In the genomic region with DNA sequence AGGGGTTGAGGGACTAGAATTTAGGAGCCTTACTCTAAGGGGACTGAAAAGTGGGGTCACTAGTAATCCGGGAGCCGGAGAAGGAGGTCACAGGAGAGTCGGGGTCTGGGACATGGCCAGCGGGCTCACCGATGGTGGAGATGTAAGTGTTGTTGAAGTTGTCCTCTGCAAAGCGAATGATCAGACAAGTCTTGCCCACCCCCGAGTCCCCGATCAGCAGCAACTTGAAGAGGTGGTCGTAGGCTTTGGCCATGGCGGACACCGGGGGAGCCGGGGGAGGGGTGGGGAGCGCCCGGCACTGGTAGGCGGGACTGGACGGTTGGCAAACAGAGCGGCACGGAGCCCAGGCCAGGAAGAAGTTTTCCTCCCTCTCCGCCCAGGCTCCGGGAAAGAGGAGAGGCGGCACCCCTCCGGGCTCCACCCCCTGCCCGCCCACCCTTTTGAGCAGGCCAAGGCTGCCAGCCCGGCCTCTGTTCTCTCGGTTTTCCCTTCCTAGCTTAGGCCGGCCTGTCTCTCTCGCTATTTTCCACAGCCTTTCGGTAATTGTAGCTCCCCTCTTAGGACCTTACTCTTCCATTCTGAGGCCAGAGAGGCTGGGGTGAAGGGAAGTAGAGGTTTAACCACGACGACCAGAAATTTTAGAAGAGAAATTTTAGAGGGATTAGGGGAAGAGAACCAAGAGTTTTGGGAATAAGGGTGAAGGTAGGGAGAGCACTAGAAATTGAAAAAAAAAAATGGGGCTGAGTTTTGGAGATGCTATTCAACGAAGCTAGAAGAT, we compare ENCODE assay signal across 8 cellular contexts. TPM values are rescaled to one million over a fixed set of nuclear protein-coding genes. Genes with fewer than 3 reads are reported as not detected.
A peak's percentile ranks its signal among the peaks of the same experiment; 100 is the strongest.
DNase-seq lines count a peak whose midpoint lies in the region; ATAC-seq and TF ChIP-seq lines count a peak whose summit lies in the region.

A gene (minus strand): TSS at position 356 of the 778 bp plus-strand sequence. CDS start 103 bp downstream, at position 253.

- CTCF ChIA-PET in Panc1 (lab: Charles Lee), result interaction anchor here (1.0 to 1.2 kb wide), 4 partner anchors 38 to 477 kb away, joined by 3 to 5 read pairs (median 4); no protein-coding TSS in a partner anchor

- H3K27ac ChIP-seq in HUES48 (ENCODE audit: low read depth, low read length), result peak within 1 kb of the TSS; percentile 89
- peak within 1 kb of the TSS; percentile 91 for H3K27ac ChIP-seq in Panc1 (ENCODE audit: low read length)
- peak within 1 kb of the TSS; percentile 84 for H3K27ac ChIP-seq in cingulate gyrus (ENCODE audit: low read depth, low read length)
- peak within 1 kb of the TSS; percentile 22 to 94 (median 86) for H3K27ac ChIP-seq in skin epidermis

- peak within 1 kb of the TSS; percentile 91 for H3K4me3 ChIP-seq in HUES48 (ENCODE audit: low read depth, low read length)
- H3K4me3 ChIP-seq in Panc1 (ENCODE audit: low read depth in 2 of 2, low read length in 2 of 2), result peak within 1 kb of the TSS; percentile 60 to 76
- H3K4me3 ChIP-seq in skin epidermis, result peak within 1 kb of the TSS; percentile 36 to 62 (median 56)

- peak within 1 kb of the TSS; percentile 82 for H3K9ac ChIP-seq in HUES48 (ENCODE audit: low read depth, low read length)

- no TSS peak for BruUV-seq in Panc1 (replicated peaks; lab: Mats Ljungman, UMichigan)

- in situ Hi-C loops in Caki2 (cut with HindIII; ENCODE audit: low pct_unique_long_range_greater_than_20kb, low sequenced_read_pairs), result no loop called here
- in situ Hi-C loops in Panc1 (cut with HindIII; ENCODE audit: low pct_unique_long_range_greater_than_20kb, low sequenced_read_pairs), result no loop called here

- no peak for TF ChIP-seq CTCF in Panc1 (IDR thresholded peaks at IDR 0.05)

- H3K36me3 ChIP-seq in HUES48 (ENCODE audit: control insufficient read depth, insufficient read depth, low read length), result peaks cover 28% of the 10 kb centered on the region
- peaks cover 3% of the 10 kb centered on the region; the same call in 1 of the 2 replicates for H3K36me3 ChIP-seq in Panc1 (ENCODE audit: control insufficient read depth, insufficient read depth, low read length)

- POLR2A ChIA-PET in Panc1 (lab: Charles Lee), result interaction anchor here (0.6 to 0.9 kb wide), 4 partner anchors 24 to 434 kb away, joined by 3 to 7 read pairs (median 4); no protein-coding TSS in a partner anchor

- H3K4me1 ChIP-seq in HUES48 (ENCODE audit: control insufficient read depth, insufficient read depth, low read length) (peaks cover 10% of the 10 kb centered on the region; the same call in 1 of the 2 replicates), Panc1 (ENCODE audit: control insufficient read depth, insufficient read depth, low read length) (peaks cover 8% of the 10 kb centered on the region)

- H3K27me3 ChIP-seq in HUES48 (ENCODE audit: control insufficient read depth, insufficient read depth, low read length) (no peaks in the 10 kb centered on the region), Panc1 (ENCODE audit: control insufficient read depth, insufficient read depth, low read length) (no peaks in the 10 kb centered on the region)

- H3K9me3 ChIP-seq in HUES48 (ENCODE audit: control insufficient read depth, insufficient read depth, low read length) (no peaks in the 10 kb centered on the region), Panc1 (ENCODE audit: control insufficient read depth, insufficient read depth, low read depth, low read length) (no peaks in the 10 kb centered on the region)

- intact Hi-C loops in Panc1 (cut with micrococcal nuclease; ENCODE audit: unreplicated experiment), result loop anchor here (2.0 to 5.0 kb wide), 2 partner anchors 189 to 309 kb away; a partner anchor contains a TSS

- peak; percentile 74 for DNase-seq in Caki2 (ENCODE audit: low read depth)
- DNase-seq in Panc1 (ENCODE audit: low read depth, low spot score), result no peak
- DNase-seq in islet precursor cell, result peak; percentile 96
- no peak for DNase-seq in activated gamma-delta T cell treated with Interleukin-2 at 50 U/mL for 16 hours

- ATAC-seq in Panc1 (peak; percentile 90), GM21717 (IDR thresholded peaks at IDR 0.05; ENCODE audit: unreplicated experiment) (no peak)

RNA-seq across cellular contexts. Expression of the gene that starts here (rescaled TPM):
- 18.3 and 34.7 TPM in 2 replicates for total RNA-seq in Caki2 (2014; rRNA removed; shearing (Covaris generic); ENCODE audit: low replicate concordance)
- total RNA-seq in Panc1 (2021; ENCODE audit: unreplicated experiment), result 70.6 TPM
- 102 TPM for polyA plus RNA-seq in Panc1 (2012; ENCODE audit: insufficient read length)

Comparison
In these comparisons a context has a peak if more than half of its experiments do, and no peak if none do; other contexts are left out.
1. DNase-seq: peak in Caki2 (single experiment) and islet precursor cell (single experiment); none in Panc1 (single experiment) and activated gamma-delta T cell treated with Interleukin-2 at 50 U/mL for 16 hours (single experiment).
2. Peak in every context shown above with its lines, with median percentiles within 50 percentile points of each other: H3K27ac ChIP-seq and H3K4me3 ChIP-seq.